9 cellular contexts compared by ENCODE assay signal in genomic region chr3:72100062-72100511, GRCh38.
DNase-seq lines count a peak whose midpoint lies in the region; ATAC-seq lines count a peak whose summit lies in the region.
"Had no signal": no experiment of that assay in that cellular context is flagged by ENCODE, and none has a peak within 500 bp of the region (broad histone marks: within the 10 kb centered on the region; RNA-seq: fewer than 3 reads in every experiment).

No MANE protein-coding gene starts in this region.

- peaks cover 22% of the 10 kb centered on the region for H3K4me1 Mint-ChIP-seq in activated CD8-positive, alpha-beta memory T cell treated with anti-CD3 and anti-CD28 coated beads, Interleukin-2, amount 10 ng/mL, durations not matched to agents 7 days and 5 days
- peaks cover 24 to 30% (median 29%) of the 10 kb centered on the region in 3 donors for H3K4me1 Mint-ChIP-seq in T-cell

- H3K4me1 ChIP-seq in iPS-20b (ENCODE audit: insufficient read depth, low read length) (no peaks in the 10 kb centered on the region), thymus (ENCODE audit: control insufficient read depth, insufficient read depth, low read length) (peaks cover 23% of the 10 kb centered on the region)

- no peaks in the 10 kb centered on the region for H3K36me3 Mint-ChIP-seq in activated CD8-positive, alpha-beta memory T cell treated with anti-CD3 and anti-CD28 coated beads, Interleukin-2, amount 10 ng/mL, durations not matched to agents 7 days and 5 days
- no peaks in the 10 kb centered on the region for H3K36me3 Mint-ChIP-seq in T-cell

- POLR2A ChIA-PET in T-cell (lab: Charles Lee), result interaction anchor here in 1 of 2 donors (0.6 kb wide), 1 partner anchor 7 kb away, joined by 3 read pairs; no protein-coding TSS in a partner anchor

- H3K9me3 ChIP-seq in iPS-20b (ENCODE audit: insufficient read depth, low read depth, low read length) (no peaks in the 10 kb centered on the region), thymus (ENCODE audit: control insufficient read depth) (no peaks in the 10 kb centered on the region)

- WGBS in thymus, result 15% methylated on average over 17 of the region's 17 CpGs

- H3K27me3 ChIP-seq in iPS-20b (ENCODE audit: insufficient read depth, low read length) (peaks cover 50% of the 10 kb centered on the region), thymus (ENCODE audit: control insufficient read depth, insufficient read depth) (no peaks in the 10 kb centered on the region)

- H3K27ac Mint-ChIP-seq in activated CD8-positive, alpha-beta memory T cell treated with anti-CD3 and anti-CD28 coated beads, Interleukin-2, amount 10 ng/mL, durations not matched to agents 7 days and 5 days, result peak overlapping the region; percentile 71
- H3K27ac Mint-ChIP-seq in T-cell, result no peak overlapping the region

- CTCF ChIA-PET in activated CD8-positive, alpha-beta memory T cell treated with anti-CD3 and anti-CD28 coated beads, Interleukin-2, amount 10 ng/mL, durations not matched to agents 7 days and 5 days (lab: Charles Lee), result interaction anchor here (0.8 to 1.2 kb wide), 2 partner anchors 17 to 225 kb away, joined by 3 to 4 read pairs; no protein-coding TSS in a partner anchor
- CTCF ChIA-PET in T-cell (lab: Charles Lee), result no interaction called here

- no peaks in the 10 kb centered on the region for H3K9me3 Mint-ChIP-seq in activated CD8-positive, alpha-beta memory T cell treated with anti-CD3 and anti-CD28 coated beads, Interleukin-2, amount 10 ng/mL, durations not matched to agents 7 days and 5 days (ENCODE audit: low read depth)
- no peaks in the 10 kb centered on the region for H3K9me3 Mint-ChIP-seq in T-cell

- H3K27ac ChIP-seq in iPS-20b (ENCODE audit: low read length), result no peak overlapping the region
- H3K27ac ChIP-seq in thymus (ENCODE audit: low read depth), result no peak overlapping the region
- H3K27ac ChIP-seq: epithelial cell of prostate had no signal

- H3K4me3 ChIP-seq in iPS-20b (ENCODE audit: low read length) (peak overlapping the region; percentile 66), thymus (ENCODE audit: low read length) (peak overlapping the region; percentile 31)

- H3K27me3 Mint-ChIP-seq in activated CD8-positive, alpha-beta memory T cell treated with anti-CD3 and anti-CD28 coated beads, Interleukin-2, amount 10 ng/mL, durations not matched to agents 7 days and 5 days, result peaks cover 8% of the 10 kb centered on the region
- H3K27me3 Mint-ChIP-seq in T-cell, result peaks cover 1 to 3% of the 10 kb centered on the region in 2 donors

- no peaks in the 10 kb centered on the region for H3K36me3 ChIP-seq in iPS-20b (ENCODE audit: insufficient read depth, low read depth, low read length)
- no peaks in the 10 kb centered on the region for H3K36me3 ChIP-seq in thymus (ENCODE audit: control insufficient read depth, insufficient read depth)

- H3K4me3 Mint-ChIP-seq in activated CD8-positive, alpha-beta memory T cell treated with anti-CD3 and anti-CD28 coated beads, Interleukin-2, amount 10 ng/mL, durations not matched to agents 7 days and 5 days, result peak overlapping the region; percentile 70
- peak overlapping the region; percentile 72 to 84 (median 74) for H3K4me3 Mint-ChIP-seq in T-cell

- no peak for ATAC-seq in activated CD8-positive, alpha-beta memory T cell treated with anti-CD3 and anti-CD28 coated beads, Interleukin-2, amount 10 ng/mL, durations not matched to agents 7 days and 5 days
- ATAC-seq in T-cell (replicated peaks in 1 of 4) (no peak), GM21360 (IDR thresholded peaks at IDR 0.05; ENCODE audit: unreplicated experiment) (no peak)

- no peak overlapping the region; the same call in 1 of the 2 replicates for H3K9ac ChIP-seq in iPS-20b (ENCODE audit: low read depth, low read length)

- no peak for DNase-seq in activated CD8-positive, alpha-beta memory T cell treated with anti-CD3 and anti-CD28 coated beads, Interleukin-2, amount 10 ng/mL, durations not matched to agents 7 days and 5 days
- DNase-seq in activated CD8-positive, alpha-beta memory T cell treated with anti-CD3 and anti-CD28 coated beads, Interleukin-2, amount 50 U/mL, for 4 hours, result no peak
- DNase-seq in T-cell, result peak in 1 of 34 experiments; percentile 12
- no peak for DNase-seq in T-helper 9 cell
- no peak for DNase-seq in NK-92 (lab: John Stamatoyannopoulos, UW; ENCODE audit: unreplicated experiment)
